17 cellular contexts compared by ENCODE assay signal in the genomic region with DNA sequence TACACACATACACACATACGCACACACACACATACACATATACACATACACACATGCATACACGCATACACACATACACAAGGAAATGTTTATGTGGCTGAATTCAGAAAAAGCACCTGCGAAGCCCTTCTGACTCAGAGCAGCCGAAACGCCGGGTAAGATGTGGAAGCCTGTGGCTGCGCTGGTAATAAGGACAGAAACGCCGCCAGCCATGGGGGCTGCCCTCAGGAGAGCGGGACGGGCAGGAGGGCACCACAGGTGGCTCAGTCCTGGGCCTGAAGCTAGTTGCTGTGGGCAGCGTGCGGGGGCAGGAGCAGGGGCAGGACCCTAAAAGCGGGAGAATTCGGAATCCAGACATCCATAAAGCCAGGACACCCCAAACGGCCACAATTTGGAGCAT.
"Had no signal": no experiment of that assay in that cellular context is flagged by ENCODE, and none has a peak within 500 bp of the region (broad histone marks: within the 10 kb centered on the region; RNA-seq: fewer than 3 reads in every experiment).

No MANE protein-coding gene starts in this region.

- ATAC-seq: activated T-cell treated with anti-CD3 and anti-CD28 coated beads, Interleukin-2, amount 50 U/mL, for 4 hours; left lobe of liver; psoas muscle; right cardiac atrium; SK-N-SH treated with all-trans-retinoic acid at 6 μM for 48 hours; stimulated activated naive CD8-positive, alpha-beta T cell treated with anti-CD3 and anti-CD28 coated beads, Interleukin-15, Interleukin-2, amounts not matched to agents 100 U/mL and 50 U/mL, for 24 hours; T-cell had no signal

- H3K27ac ChIP-seq: esophagus squamous epithelium, ovary, psoas muscle, upper lobe of left lung had no signal

- H3K36me3 Mint-ChIP-seq: activated naive CD4-positive, alpha-beta T cell treated with anti-CD3 and anti-CD28 coated beads, Interleukin-2, amount 10 ng/mL, durations not matched to agents 7 days and 5 days; T-cell had no signal

- H3K4me3 ChIP-seq: esophagus squamous epithelium, ovary, psoas muscle, upper lobe of left lung had no signal

- H3K4me1 Mint-ChIP-seq: activated naive CD4-positive, alpha-beta T cell treated with anti-CD3 and anti-CD28 coated beads, Interleukin-2, amount 10 ng/mL, durations not matched to agents 7 days and 5 days; T-cell had no signal

- H3K9me3 ChIP-seq: esophagus squamous epithelium, ovary, psoas muscle, upper lobe of left lung had no signal

- H3K36me3 ChIP-seq: esophagus squamous epithelium, ovary, upper lobe of left lung had no signal

- H3K4me1 ChIP-seq: esophagus squamous epithelium, psoas muscle had no signal

- H3K27me3 ChIP-seq: ovary had no signal

- DNase-seq: activated CD4-positive, alpha-beta T cell treated with anti-CD3 and anti-CD28 coated beads, Interleukin-2, amount 10 ng/mL, durations not matched to agents 24 days and 14 days; activated CD8-positive, alpha-beta memory T cell treated with anti-CD3 and anti-CD28 coated beads, Interleukin-2, amount 50 U/mL, for 4 hours; activated naive CD4-positive, alpha-beta T cell treated with anti-CD3 and anti-CD28 coated beads, Interleukin-2, amount 10 ng/mL, durations not matched to agents 7 days and 5 days; activated T-cell treated with anti-CD3 and anti-CD28 coated beads, Interleukin-2, amount 50 U/mL, for 4 hours; effector memory CD4-positive, alpha-beta T cell; esophagus squamous epithelium; nephron progenitor cell; ovary; psoas muscle; right cardiac atrium; stimulated activated naive CD8-positive, alpha-beta T cell treated with anti-CD3 and anti-CD28 coated beads, Interleukin-15, Interleukin-2, amounts not matched to agents 100 U/mL and 50 U/mL, for 24 hours; T-cell; T-helper 9 cell had no signal

- H3K4me3 Mint-ChIP-seq: activated CD4-positive, alpha-beta T cell treated with anti-CD3 and anti-CD28 coated beads, Interleukin-2, amount 10 ng/mL, durations not matched to agents 24 days and 14 days; activated naive CD4-positive, alpha-beta T cell treated with anti-CD3 and anti-CD28 coated beads, Interleukin-2, amount 10 ng/mL, durations not matched to agents 7 days and 5 days; activated T-cell treated with anti-CD3 and anti-CD28 coated beads, Interleukin-2, amount 50 U/mL, for 4 hours; dendritic cell treated with granulocyte-macrophage colony-stimulating factor and Interleukin-4, amounts not matched to agents 40 ng/mL and 50 ng/mL, for 4 days; T-cell had no signal

- H3K27ac Mint-ChIP-seq: activated CD4-positive, alpha-beta T cell treated with anti-CD3 and anti-CD28 coated beads, Interleukin-2, amount 10 ng/mL, durations not matched to agents 24 days and 14 days; activated naive CD4-positive, alpha-beta T cell treated with anti-CD3 and anti-CD28 coated beads, Interleukin-2, amount 10 ng/mL, durations not matched to agents 7 days and 5 days; dendritic cell treated with granulocyte-macrophage colony-stimulating factor and Interleukin-4, amounts not matched to agents 40 ng/mL and 50 ng/mL, for 4 days; nephron progenitor cell; T-cell had no signal
